Comparison of ENCODE assay signal across 28 cellular contexts in the genomic region with DNA sequence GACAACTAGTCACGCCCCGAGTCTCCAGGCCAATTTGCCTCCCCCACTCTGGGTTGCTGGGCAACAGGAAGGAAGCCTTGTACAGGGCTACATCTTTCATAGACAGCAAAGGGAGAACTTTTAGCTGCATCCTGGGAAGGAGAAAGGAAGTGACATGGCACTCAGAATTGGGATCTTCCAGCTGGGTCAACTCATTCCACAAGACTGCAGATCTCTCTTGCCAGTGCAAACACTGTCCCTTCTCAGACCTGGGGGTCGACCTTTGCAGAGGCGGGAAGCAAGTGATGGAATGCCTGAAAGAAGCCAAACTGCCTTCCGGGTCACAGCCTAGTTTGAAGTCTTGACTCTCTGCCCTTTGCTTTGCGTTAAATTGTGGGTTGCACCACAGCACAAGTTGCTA.
"Had no signal": no experiment of that assay in that cellular context is flagged by ENCODE, and none has a peak within 500 bp of the region (broad histone marks: within the 10 kb centered on the region; RNA-seq: fewer than 3 reads in every experiment).

No MANE protein-coding gene starts in this region.

- H3K9me3 Mint-ChIP-seq: activated CD4-positive, alpha-beta T cell treated with anti-CD3 and anti-CD28 coated beads, Interleukin-2, amount 10 ng/mL, durations not matched to agents 7 days and 5 days; activated naive CD4-positive, alpha-beta T cell treated with anti-CD3 and anti-CD28 coated beads for 36 hours; activated naive CD4-positive, alpha-beta T cell treated with anti-CD3 and anti-CD28 coated beads, Interleukin-2, amount 50 U/mL, for 72 hours; activated T-cell treated with anti-CD3 and anti-CD28 coated beads, Interleukin-2, amount 50 U/mL, for 4 hours; activated T-helper 1 cell treated with anti-CD3 and anti-CD28 coated beads, Interleukin-12 subunit alpha, Interleukin-12 subunit beta, Interleukin-2, Interleukin-4 antibody, amounts not matched to agents 30 ng/mL and 10 ng/mL and 1 ng/mL, durations not matched to agents 14 hours and 24 hours and 36 hours; T-helper 1 cell treated with Interleukin-12 subunit alpha and Interleukin-12 subunit beta and Interleukin-4 antibody, amounts not matched to agents 30 μg/mL and 1 μg/mL, for 36 hours; T-helper 2 cell treated with Interferon-gamma antibody and Interleukin-4, amounts not matched to agents 5 μg/mL and 100 μg/mL, for 36 hours had no signal

- H3K9ac ChIP-seq: SK-N-SH had no signal

- H3K4me1 ChIP-seq: Peyer's patch, SJSA1 had no signal

- DNase-seq: activated CD4-positive, alpha-beta T cell treated with anti-CD3 and anti-CD28 coated beads for 36 hours; activated CD4-positive, alpha-beta T cell treated with anti-CD3 and anti-CD28 coated beads, Interleukin-2, amount 10 ng/mL, durations not matched to agents 7 days and 5 days; activated CD4-positive, alpha-beta T cell treated with anti-CD3 and anti-CD28 coated beads, Interleukin-2, amount 50 U/mL, for 48 hours; activated CD8-positive, alpha-beta memory T cell treated with anti-CD3 and anti-CD28 coated beads, Interleukin-2, amount 50 U/mL, for 4 hours; activated CD8-positive, alpha-beta T cell treated with anti-CD3 and anti-CD28 coated beads, Interleukin-2, amount 10 ng/mL, durations not matched to agents 7 days and 5 days; activated gamma-delta T cell treated with Interleukin-2 at 50 U/mL for 16 hours; activated naive CD4-positive, alpha-beta T cell treated with anti-CD3 and anti-CD28 coated beads for 36 hours; activated T-cell treated with anti-CD3 and anti-CD28 coated beads for 4 hours; activated T-cell treated with anti-CD3 and anti-CD28 coated beads, Interleukin-2, amount 50 U/mL, for 4 hours; NCI-H1105; NCI-H1417 treated with DMSO at 0.1 percent for 48 hours; NCI-H187 treated with DMSO at 0.1 percent for 48 hours; NCI-H2081 treated with DMSO at 0.1 percent for 48 hours; NCI-H226; NCI-H524 treated with DMSO at 0.1 percent for 48 hours; PC-3; Peyer's patch; RPMI8226; SHP77 treated with DMSO at 0.1 percent for 48 hours; SK-N-SH had no signal

- H3K27ac ChIP-seq: cardiac muscle cell, Peyer's patch, SJSA1 had no signal

- ATAC-seq: activated CD4-positive, alpha-beta T cell treated with anti-CD3 and anti-CD28 coated beads for 36 hours; activated CD8-positive, alpha-beta T cell treated with anti-CD3 and anti-CD28 coated beads, Interleukin-2, amount 10 ng/mL, durations not matched to agents 7 days and 5 days; activated naive CD4-positive, alpha-beta T cell treated with anti-CD3 and anti-CD28 coated beads, Interleukin-2, amount 50 U/mL, for 72 hours; activated T-cell treated with anti-CD3 and anti-CD28 coated beads, Interleukin-2, amount 50 U/mL, for 4 hours; K562; PC-3 had no signal

- H3K4me3 ChIP-seq: cardiac muscle cell, K562, Peyer's patch, SJSA1 had no signal

- H3K36me3 Mint-ChIP-seq: activated naive CD4-positive, alpha-beta T cell treated with anti-CD3 and anti-CD28 coated beads, Interleukin-2, amount 50 U/mL, for 72 hours had no signal

- H3K4me2 ChIP-seq: SK-N-SH had no signal

- H3K9me3 ChIP-seq: Peyer's patch, SJSA1, SK-N-SH had no signal

- H3K27ac Mint-ChIP-seq: activated CD4-positive, alpha-beta T cell treated with anti-CD3 and anti-CD28 coated beads for 36 hours; activated CD4-positive, alpha-beta T cell treated with anti-CD3 and anti-CD28 coated beads, Interleukin-2, amount 10 ng/mL, durations not matched to agents 7 days and 5 days; activated CD8-positive, alpha-beta T cell treated with anti-CD3 and anti-CD28 coated beads, Interleukin-2, amount 10 ng/mL, durations not matched to agents 7 days and 5 days; activated naive CD4-positive, alpha-beta T cell treated with anti-CD3 and anti-CD28 coated beads for 36 hours; activated naive CD4-positive, alpha-beta T cell treated with anti-CD3 and anti-CD28 coated beads, Interleukin-2, amount 50 U/mL, for 72 hours; activated T-helper 1 cell treated with anti-CD3 and anti-CD28 coated beads, Interleukin-12 subunit alpha, Interleukin-12 subunit beta, Interleukin-2, Interleukin-4 antibody, amounts not matched to agents 30 ng/mL and 10 ng/mL and 1 ng/mL, durations not matched to agents 14 hours and 24 hours and 36 hours; T-helper 1 cell treated with Interleukin-12 subunit alpha and Interleukin-12 subunit beta and Interleukin-4 antibody, amounts not matched to agents 30 μg/mL and 1 μg/mL, for 36 hours; T-helper 2 cell treated with Interferon-gamma antibody and Interleukin-4, amounts not matched to agents 5 μg/mL and 100 μg/mL, for 36 hours had no signal

- H3K4me3 Mint-ChIP-seq: activated CD4-positive, alpha-beta T cell treated with anti-CD3 and anti-CD28 coated beads for 36 hours; activated CD4-positive, alpha-beta T cell treated with anti-CD3 and anti-CD28 coated beads, Interleukin-2, amount 10 ng/mL, durations not matched to agents 7 days and 5 days; activated CD8-positive, alpha-beta T cell treated with anti-CD3 and anti-CD28 coated beads, Interleukin-2, amount 10 ng/mL, durations not matched to agents 7 days and 5 days; activated naive CD4-positive, alpha-beta T cell treated with anti-CD3 and anti-CD28 coated beads for 36 hours; activated T-cell treated with anti-CD3 and anti-CD28 coated beads, Interleukin-2, amount 50 U/mL, for 4 hours; activated T-helper 1 cell treated with anti-CD3 and anti-CD28 coated beads, Interleukin-12 subunit alpha, Interleukin-12 subunit beta, Interleukin-2, Interleukin-4 antibody, amounts not matched to agents 30 ng/mL and 10 ng/mL and 1 ng/mL, durations not matched to agents 14 hours and 24 hours and 36 hours; T-helper 1 cell treated with Interleukin-12 subunit alpha and Interleukin-12 subunit beta and Interleukin-4 antibody, amounts not matched to agents 30 μg/mL and 1 μg/mL, for 36 hours; T-helper 2 cell treated with Interferon-gamma antibody and Interleukin-4, amounts not matched to agents 5 μg/mL and 100 μg/mL, for 36 hours had no signal

- H3K27me3 ChIP-seq: cardiac muscle cell, Peyer's patch, SJSA1 had no signal

- H3K36me3 ChIP-seq: cardiac muscle cell, Peyer's patch, SJSA1 had no signal

- H3K4me1 Mint-ChIP-seq: activated CD4-positive, alpha-beta T cell treated with anti-CD3 and anti-CD28 coated beads for 36 hours; activated CD4-positive, alpha-beta T cell treated with anti-CD3 and anti-CD28 coated beads, Interleukin-2, amount 10 ng/mL, durations not matched to agents 7 days and 5 days had no signal

- FAIRE-seq: K562, TTC549 had no signal
